Comparison of ENCODE assay signal across 13 cellular contexts in genomic region chr4:48103483-48104139, GRCh38. TPM values are rescaled to one million over a fixed set of nuclear protein-coding genes. Genes with fewer than 3 reads are reported as not detected.
DNase-seq lines count a peak whose midpoint lies in the region; ATAC-seq, FAIRE-seq and TF ChIP-seq lines count a peak whose summit lies in the region.
"Had no signal": no experiment of that assay in that cellular context is flagged by ENCODE, and none has a peak within 500 bp of the region (broad histone marks: within the 10 kb centered on the region; RNA-seq: fewer than 3 reads in every experiment).

No MANE protein-coding gene starts in this region.

- no peaks in the 10 kb centered on the region for H3K27me3 ChIP-seq in K562 (ENCODE audit: control insufficient read depth in 2 of 2, insufficient read depth in 2 of 2, low read length in 2 of 2)
- H3K27me3 ChIP-seq in BE2C: peaks cover 12% of the 10 kb centered on the region; the same call in 1 of the 2 replicates

- no peak for TF ChIP-seq EP300 in K562 (IDR thresholded peaks at IDR 0.05; ENCODE audit: low read length)

- BruUV-seq in K562 (replicated peaks; lab: Mats Ljungman, UMichigan): no TSS peak

- H3K4me2 ChIP-seq in K562 (ENCODE audit: insufficient read depth, low read length): no peak overlapping the region

- no peaks in the 10 kb centered on the region for H3K4me1 ChIP-seq in K562 (replicated peaks in 1 of 2; ENCODE audit: control insufficient read depth in 2 of 2, insufficient read depth in 2 of 2, low read length in 2 of 2)
- H3K4me1 ChIP-seq in BE2C: no peaks in the 10 kb centered on the region
- H3K4me1 ChIP-seq: prostate gland had no signal

- ATAC-seq in GM18502 (IDR thresholded peaks at IDR 0.05; ENCODE audit: poor library complexity, unreplicated experiment) (peak; percentile 68), GM21367 (IDR thresholded peaks at IDR 0.05; ENCODE audit: unreplicated experiment) (peak; percentile 58), HG03175 (IDR thresholded peaks at IDR 0.05; ENCODE audit: unreplicated experiment) (peak; percentile 69), K562 (no peak)

- intact Hi-C loops in K562 (cut with micrococcal nuclease) (no loop called here), head of caudate nucleus (cut with DNase I) (no loop called here)

- no peaks in the 10 kb centered on the region for H4K20me1 ChIP-seq in K562 (replicated peaks; ENCODE audit: control insufficient read depth, insufficient read depth, low read length)

- H3K27ac ChIP-seq in K562 (ENCODE audit: extremely low read depth, low read depth, low read length): no peak overlapping the region
- H3K27ac ChIP-seq: HL-60, prostate gland had no signal

- H3K79me2 ChIP-seq in K562 (ENCODE audit: control insufficient read depth, insufficient read depth, low read length): no peaks in the 10 kb centered on the region

- TF ChIP-seq RAD21 in K562 (CRISPR knock-in tag; conservative IDR thresholded peaks at IDR 0.05 in 1 of 2, IDR thresholded peaks at IDR 0.05 in 1 of 2): no peak

- H3K4me3 ChIP-seq in K562: no peak overlapping the region
- no peak overlapping the region for H3K4me3 ChIP-seq in BE2C (ENCODE audit: low read depth, low read length)
- H3K4me3 ChIP-seq: prostate gland had no signal

- in situ Hi-C loops in K562 (cut with MboI): no loop called here

- H3K36me3 ChIP-seq in K562 (ENCODE audit: control insufficient read depth, insufficient read depth, low read length) (no peaks in the 10 kb centered on the region), BE2C (no peaks in the 10 kb centered on the region)
- H3K36me3 ChIP-seq: prostate gland had no signal

- TF ChIP-seq CTCF in K562 (IDR thresholded peaks at IDR 0.05 in 2 of 3, conservative IDR thresholded peaks at IDR 0.05 in 1 of 3; ENCODE audit: insufficient read depth in 2 of 3, low read depth in 1 of 3, low read length in 3 of 3) (no peak), BE2C (IDR thresholded peaks at IDR 0.05; ENCODE audit: low read depth, low read length) (no peak)

- TF ChIP-seq POLR2A in K562 (conservative IDR thresholded peaks at IDR 0.05): no peak

- WGBS in K562 (ENCODE audit: insufficient coverage, low coverage, missing lambda C conversion rate): 65% methylated on average over 3 of the region's 3 CpGs

- POLR2A ChIA-PET in K562 (lab: Yijun Ruan, JAX): no interaction called here

- DNase-seq in K562 (ENCODE audit: extremely low read depth in 1 of 4, low spot score in 3 of 4): no peak
- no peak for DNase-seq in head of caudate nucleus
- no peak for DNase-seq in NCI-H446 treated with DMSO at 0.1 percent for 48 hours (lab: John Stamatoyannopoulos, UW)
- DNase-seq in BE2C: no peak
- DNase-seq in NOMO-1 treated with dmso at 0.1 percent for 144 hours (lab: John Stamatoyannopoulos, UW; ENCODE audit: unreplicated experiment): no peak
- DNase-seq: activated effector memory CD4-positive, alpha-beta T cell treated with anti-CD3 and anti-CD28 coated beads, Interleukin-2, amount 50 U/mL, for 16 hours; NCI-H1417 treated with DMSO at 0.1 percent for 48 hours; trophoblast cell had no signal

- CTCF ChIA-PET in K562 (lab: Yijun Ruan, JAX; ENCODE audit: low intra/inter-chr PET ratio): no interaction called here

- H2AFZ ChIP-seq in K562 (ENCODE audit: low read depth, low read length): no peak overlapping the region

- FAIRE-seq in K562 (lab: Jason Lieb, UNC): peak; percentile 26

- no peaks in the 10 kb centered on the region for H3K9me1 ChIP-seq in K562 (ENCODE audit: control insufficient read depth, insufficient read depth, low read length)

- H3K9me3 ChIP-seq in K562 (replicated peaks; ENCODE audit: control insufficient read depth, insufficient read depth, low read depth, low read length) (no peaks in the 10 kb centered on the region), BE2C (no peaks in the 10 kb centered on the region)
- H3K9me3 ChIP-seq: prostate gland had no signal

- H3K9ac ChIP-seq in K562 (ENCODE audit: insufficient read depth in 1 of 2, low read depth in 2 of 2, low read length in 2 of 2): no peak overlapping the region

TF ChIP-seq in K562, 482 proteins besides CTCF, POLR2A, EP300 and RAD21 (continues in another document):
- TF ChIP-seq THAP12 (CRISPR knock-in tag; IDR thresholded peaks at IDR 0.05): no peak
- TF ChIP-seq ARNT (IDR thresholded peaks at IDR 0.05): no peak
- TF ChIP-seq MXD1 (CRISPR knock-in tag; IDR thresholded peaks at IDR 0.05; ENCODE audit: borderline replicate concordance, poor library complexity, severe bottlenecking): no peak
- TF ChIP-seq TRIM25 (IDR thresholded peaks at IDR 0.05; ENCODE audit: borderline replicate concordance): no peak
- no peak for TF ChIP-seq HINFP (tag; conservative IDR thresholded peaks at IDR 0.05; ENCODE audit: low read depth)
- no peak for TF ChIP-seq GABPA (tag; conservative IDR thresholded peaks at IDR 0.05; ENCODE audit: low read depth)
- TF ChIP-seq CHCHD3 (CRISPR knock-in tag; IDR thresholded peaks at IDR 0.05): no peak
- TF ChIP-seq TAF7 (tag; IDR thresholded peaks at IDR 0.05): no peak

RNA-seq across cellular contexts. Expression of gene TXK, which starts 30.4 kb away (rescaled TPM):
- total RNA-seq in K562 (2011; cell fraction: chromatin; rRNA removed; ENCODE audit: low replicate concordance): 1.1 TPM in 2 replicates
- 0.17 TPM in 1 of 2 replicates, not detected in the other for total RNA-seq in K562 (2011; cell fraction: nucleolus; rRNA removed)
- total RNA-seq in K562 (2011; cell fraction: nucleoplasm; rRNA removed): 0.95 and 1.5 TPM in 2 replicates
- total RNA-seq in K562 (2014; rRNA removed) (0.61 TPM in 1 of 2 replicates, not detected in the other), K562 (2014; rRNA removed; fragmentation: Illumina TruSeq; extraction: Trizol) (0.36 and 0.64 TPM in 2 replicates), K562 (2015; rRNA removed; fragmentation: Illumina TruSeq; extraction: Trizol) (1.1 TPM in 2 replicates), K562 (2021) (0.40 and 0.67 TPM in 2 replicates)
- polyA plus RNA-seq in K562 (2011; rRNA removed) (0.25 and 0.60 TPM in 2 replicates), K562 (2014; fragmentation: Illumina TruSeq; extraction: Trizol) (0.66 and 0.91 TPM in 2 replicates), K562 (2014; fragmentation: Nextera tagmentation; extraction: Ambion mirVana) (under 1 TPM; 0.24 to 0.51 TPM), K562 (2014; rRNA removed) (0.16 and 0.77 TPM in 2 replicates)
- 0.04 and 0.31 TPM in 2 replicates for polyA plus RNA-seq in K562 (2011; cell fraction: cytosol; rRNA removed)
- polyA plus RNA-seq in K562 (2011; cell fraction: nucleus; rRNA removed): 0.90 and 2.1 TPM in 2 replicates
- polyA plus RNA-seq in K562 (2012): 0.51 and 1.6 TPM in 2 replicates
- polyA minus RNA-seq in K562 (2011; rRNA and poly(A)+ RNA removed): 0.28 and 1.1 TPM in 2 replicates
- 1.7 TPM in 1 of 2 replicates, not detected in the other for polyA minus RNA-seq in K562 (2011; cell fraction: cytosol; rRNA and poly(A)+ RNA removed)
- polyA minus RNA-seq in K562 (2011; cell fraction: nucleus; rRNA and poly(A)+ RNA removed): 0.27 and 1.2 TPM in 2 replicates
- not detected for polyA plus RNA-seq in BE2C (2012; ENCODE audit: insufficient read depth, insufficient read length, low read depth)
